12 cellular contexts compared by ENCODE assay signal in genomic region chr5:151072234-151073025, GRCh38. TPM values are rescaled to one million over a fixed set of nuclear protein-coding genes. Genes with fewer than 3 reads are reported as not detected.
DNase-seq lines count a peak whose midpoint lies in the region; ATAC-seq and TF ChIP-seq lines count a peak whose summit lies in the region.
"Had no signal": no experiment of that assay in that cellular context is flagged by ENCODE, and none has a peak within 500 bp of the region (broad histone marks: within the 10 kb centered on the region; RNA-seq: fewer than 3 reads in every experiment).

No MANE protein-coding gene starts in this region.

- H3K9me3 Mint-ChIP-seq in activated CD4-positive, alpha-beta T cell treated with anti-CD3 and anti-CD28 coated beads for 36 hours (ENCODE audit: low read depth): peaks cover 2% of the 10 kb centered on the region
- peaks cover 4 to 5% of the 10 kb centered on the region in 2 donors for H3K9me3 Mint-ChIP-seq in stimulated activated naive B cell treated with anti-CD40 and anti-IgM and Interleukin-4, amounts not matched to agents 10 μg/mL and 1 μg/mL and 100 μg/mL, for 72 hours
- H3K9me3 Mint-ChIP-seq in nephron progenitor cell: no peaks in the 10 kb centered on the region

- intact Hi-C loops in activated CD4-positive, alpha-beta T cell treated with anti-CD3 and anti-CD28 coated beads for 36 hours (cut with DNase I, micrococcal nuclease): no loop called here

- peak overlapping the region in 1 of 4 donors; percentile 43 for H3K27ac ChIP-seq in gastroesophageal sphincter
- H3K27ac ChIP-seq: body of pancreas had no signal

- peaks cover 89% of the 10 kb centered on the region for H3K36me3 Mint-ChIP-seq in activated CD4-positive, alpha-beta T cell treated with anti-CD3 and anti-CD28 coated beads for 36 hours (ENCODE audit: low read depth)
- H3K36me3 Mint-ChIP-seq in stimulated activated naive B cell treated with anti-CD40 and anti-IgM and Interleukin-4, amounts not matched to agents 10 μg/mL and 1 μg/mL and 100 μg/mL, for 72 hours: peaks cover 70 to 87% of the 10 kb centered on the region in 2 donors
- H3K36me3 Mint-ChIP-seq in nephron progenitor cell (ENCODE audit: low read depth): peaks cover 12% of the 10 kb centered on the region

- no peaks in the 10 kb centered on the region for H3K27me3 Mint-ChIP-seq in activated CD4-positive, alpha-beta T cell treated with anti-CD3 and anti-CD28 coated beads for 36 hours
- H3K27me3 Mint-ChIP-seq in stimulated activated naive B cell treated with anti-CD40 and anti-IgM and Interleukin-4, amounts not matched to agents 10 μg/mL and 1 μg/mL and 100 μg/mL, for 72 hours: no peaks in the 10 kb centered on the region
- H3K27me3 Mint-ChIP-seq in nephron progenitor cell (ENCODE audit: low read depth, poor library complexity): no peaks in the 10 kb centered on the region

- ATAC-seq in activated CD4-positive, alpha-beta T cell treated with anti-CD3 and anti-CD28 coated beads for 36 hours: no peak
- peak; percentile 42 for ATAC-seq in gastroesophageal sphincter
- ATAC-seq in stimulated activated naive B cell treated with anti-CD40 and anti-IgM and Interleukin-4, amounts not matched to agents 10 μg/mL and 1 μg/mL and 100 μg/mL, for 72 hours (replicated peaks): no peak
- ATAC-seq in HG03439 (IDR thresholded peaks at IDR 0.05; ENCODE audit: unreplicated experiment): no peak
- ATAC-seq: body of pancreas had no signal

- TF ChIP-seq CTCF in gastroesophageal sphincter (IDR thresholded peaks at IDR 0.05) (no peak), nephron progenitor cell (IDR thresholded peaks at IDR 0.05) (no peak)

- H3K4me3 Mint-ChIP-seq in activated CD4-positive, alpha-beta T cell treated with anti-CD3 and anti-CD28 coated beads for 36 hours: no peak overlapping the region
- H3K4me3 Mint-ChIP-seq in stimulated activated naive B cell treated with anti-CD40 and anti-IgM and Interleukin-4, amounts not matched to agents 10 μg/mL and 1 μg/mL and 100 μg/mL, for 72 hours: peak overlapping the region; percentile 34 to 56
- H3K4me3 Mint-ChIP-seq in nephron progenitor cell: no peak overlapping the region

- peaks cover 0 to 76% (median 42%) of the 10 kb centered on the region in 3 donors for H3K4me1 ChIP-seq in gastroesophageal sphincter

- WGBS in gastroesophageal sphincter (ENCODE audit: low coverage in 1 of 2), 2 donors: 73 to 85% methylated on average over 2 to 4 of the region's 6 CpGs

- POLR2A ChIA-PET in activated CD4-positive, alpha-beta T cell treated with anti-CD3 and anti-CD28 coated beads for 36 hours (lab: Charles Lee): no interaction called here

- CTCF ChIA-PET in activated CD4-positive, alpha-beta T cell treated with anti-CD3 and anti-CD28 coated beads for 36 hours (lab: Charles Lee): interaction anchor here (0.7 to 5.2 kb wide), 6 partner anchors 20 to 85 kb away, joined by 3 to 19 read pairs (median 6); partner anchors contain the start of gene ANXA6

- H3K4me1 Mint-ChIP-seq in activated CD4-positive, alpha-beta T cell treated with anti-CD3 and anti-CD28 coated beads for 36 hours: peaks cover 91% of the 10 kb centered on the region
- H3K4me1 Mint-ChIP-seq in stimulated activated naive B cell treated with anti-CD40 and anti-IgM and Interleukin-4, amounts not matched to agents 10 μg/mL and 1 μg/mL and 100 μg/mL, for 72 hours: peaks cover 80 to 94% of the 10 kb centered on the region in 2 donors
- H3K4me1 Mint-ChIP-seq in nephron progenitor cell: peaks cover 35% of the 10 kb centered on the region

- TF ChIP-seq EP300 in gastroesophageal sphincter (IDR thresholded peaks at IDR 0.05): no peak

- H3K4me3 ChIP-seq in gastroesophageal sphincter: no peak overlapping the region
- H3K4me3 ChIP-seq: body of pancreas had no signal

- no peak for TF ChIP-seq POLR2A in gastroesophageal sphincter (IDR thresholded peaks at IDR 0.05)

- no peaks in the 10 kb centered on the region for H3K9me3 ChIP-seq in gastroesophageal sphincter
- H3K9me3 ChIP-seq: body of pancreas had no signal

- H3K36me3 ChIP-seq in gastroesophageal sphincter: peaks cover 0 to 4% of the 10 kb centered on the region in 2 donors

- H3K27me3 ChIP-seq in gastroesophageal sphincter: no peaks in the 10 kb centered on the region
- H3K27me3 ChIP-seq: body of pancreas had no signal

- peak overlapping the region; percentile 75 for H3K27ac Mint-ChIP-seq in activated CD4-positive, alpha-beta T cell treated with anti-CD3 and anti-CD28 coated beads for 36 hours
- peak overlapping the region; percentile 92 for H3K27ac Mint-ChIP-seq in stimulated activated naive B cell treated with anti-CD40 and anti-IgM and Interleukin-4, amounts not matched to agents 10 μg/mL and 1 μg/mL and 100 μg/mL, for 72 hours
- no peak overlapping the region for H3K27ac Mint-ChIP-seq in nephron progenitor cell

- no peak for DNase-seq in activated CD4-positive, alpha-beta T cell treated with anti-CD3 and anti-CD28 coated beads for 36 hours
- DNase-seq in activated CD4-positive, alpha-beta T cell treated with anti-CD3 and anti-CD28 coated beads, Interleukin-2, amount 50 U/mL, for 1 hour: no peak
- peak; percentile 75 for DNase-seq in SW480 (ENCODE audit: low spot score)
- DNase-seq in stimulated activated naive B cell treated with anti-CD40 and anti-IgM and Interleukin-4, amounts not matched to agents 10 μg/mL and 1 μg/mL and 100 μg/mL, for 72 hours: no peak
- no peak for DNase-seq in nephron progenitor cell
- no peak for DNase-seq in activated CD8-positive, alpha-beta memory T cell treated with anti-CD3 and anti-CD28 coated beads, Interleukin-2, amount 50 U/mL, for 4 hours
- DNase-seq: body of pancreas; NCI-H187; stimulated activated CD4-positive, alpha-beta T cell treated with anti-CD3 and anti-CD28 coated beads, Interleukin-4, amount 100 ng/mL, for 4 hours had no signal

RNA-seq across cellular contexts. Expression of gene TNIP1, which starts 8.4 kb away (rescaled TPM):
- total RNA-seq in activated CD4-positive, alpha-beta T cell treated with anti-CD3 and anti-CD28 coated beads for 36 hours: 100 to 1,000 TPM; 351 to 408 TPM
- 100 to 1,000 TPM in 2 of 4 donors, 10 to 100 TPM in 2; 74.2 to 142 (median 97.9) TPM for total RNA-seq in gastroesophageal sphincter

RNA-seq across cellular contexts. Expression of gene GPX3, which starts 52.0 kb away (rescaled TPM):
- total RNA-seq in activated CD4-positive, alpha-beta T cell treated with anti-CD3 and anti-CD28 coated beads for 36 hours: not detected
- 1,000 to 10,000 TPM in 3 of 4 donors, 100 to 1,000 TPM in 1; 690 to 3,141 (median 1,517) TPM for total RNA-seq in gastroesophageal sphincter
- total RNA-seq: T-helper 1 cell treated with Interleukin-12 subunit alpha and Interleukin-12 subunit beta and Interleukin-4 antibody, amounts not matched to agents 30 ng/mL and 1 ng/mL, for 36 hours had no signal

Comparison
In these comparisons a context has a peak if more than half of its experiments do, and no peak if none do; other contexts are left out.
1. H3K4me3 Mint-ChIP-seq: peak in stimulated activated naive B cell treated with anti-CD40 and anti-IgM and Interleukin-4, amounts not matched to agents 10 μg/mL and 1 μg/mL and 100 μg/mL, for 72 hours (2 of 2); none in activated CD4-positive, alpha-beta T cell treated with anti-CD3 and anti-CD28 coated beads for 36 hours (single experiment) and nephron progenitor cell (single experiment).
2. RNA of gene GPX3, which starts 52.0 kb away (total RNA-seq): 690 to 3,141 TPM in gastroesophageal sphincter; not detected in activated CD4-positive, alpha-beta T cell treated with anti-CD3 and anti-CD28 coated beads for 36 hours; every median in the first group is over 100 times any median in the second.